ENCODE assay signal across 1 cellular context in the genomic region with DNA sequence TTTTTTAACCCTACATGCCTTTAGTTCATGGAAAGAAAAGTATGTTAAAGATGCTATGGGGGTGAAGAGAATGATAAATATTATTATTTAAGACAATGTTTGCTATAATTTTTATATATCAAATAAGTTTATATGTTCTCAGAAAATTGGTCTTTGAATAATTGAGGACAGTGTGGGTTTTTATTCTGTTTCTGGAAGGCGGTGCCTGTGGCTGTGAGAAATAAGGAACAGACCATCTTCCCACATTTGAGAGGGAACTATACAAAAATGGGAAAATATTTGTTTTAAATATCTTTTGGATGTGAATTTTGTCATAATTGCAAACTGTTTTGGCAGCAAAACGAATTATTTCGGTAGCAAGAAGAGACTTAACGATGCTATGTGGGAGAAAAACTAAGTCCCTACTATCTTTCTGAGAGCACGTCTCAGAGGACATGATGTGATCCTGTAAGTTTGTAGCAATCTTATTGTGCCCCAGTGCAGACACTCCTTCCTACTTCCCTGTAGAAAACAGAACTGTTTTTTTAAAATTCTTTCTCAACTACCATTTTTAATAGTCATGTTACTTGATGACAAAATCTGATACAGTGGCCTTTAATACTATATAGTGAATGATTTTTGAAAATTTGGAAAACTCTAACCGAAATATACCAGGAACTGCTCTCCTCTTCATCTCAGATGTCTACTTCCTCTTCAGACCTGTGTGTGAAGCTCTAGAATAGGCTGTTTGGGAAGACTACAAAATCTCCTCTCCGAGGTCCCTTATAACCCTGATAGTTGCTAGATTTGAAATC.
TF ChIP-seq lines count a peak whose summit lies in the region.

No MANE protein-coding gene starts in this region.

TF ChIP-seq in SK-N-SH treated with all-trans-retinoic acid at 6 μM for 48 hours, 23 proteins besides CTCF, POLR2A, EP300 and RAD21 (continued from another document):
- TF ChIP-seq, protein P1, sequence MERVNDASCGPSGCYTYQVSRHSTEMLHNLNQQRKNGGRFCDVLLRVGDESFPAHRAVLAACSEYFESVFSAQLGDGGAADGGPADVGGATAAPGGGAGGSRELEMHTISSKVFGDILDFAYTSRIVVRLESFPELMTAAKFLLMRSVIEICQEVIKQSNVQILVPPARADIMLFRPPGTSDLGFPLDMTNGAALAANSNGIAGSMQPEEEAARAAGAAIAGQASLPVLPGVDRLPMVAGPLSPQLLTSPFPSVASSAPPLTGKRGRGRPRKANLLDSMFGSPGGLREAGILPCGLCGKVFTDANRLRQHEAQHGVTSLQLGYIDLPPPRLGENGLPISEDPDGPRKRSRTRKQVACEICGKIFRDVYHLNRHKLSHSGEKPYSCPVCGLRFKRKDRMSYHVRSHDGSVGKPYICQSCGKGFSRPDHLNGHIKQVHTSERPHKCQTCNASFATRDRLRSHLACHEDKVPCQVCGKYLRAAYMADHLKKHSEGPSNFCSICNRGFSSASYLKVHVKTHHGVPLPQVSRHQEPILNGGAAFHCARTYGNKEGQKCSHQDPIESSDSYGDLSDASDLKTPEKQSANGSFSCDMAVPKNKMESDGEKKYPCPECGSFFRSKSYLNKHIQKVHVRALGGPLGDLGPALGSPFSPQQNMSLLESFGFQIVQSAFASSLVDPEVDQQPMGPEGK (CRISPR knock-in tag; IDR thresholded peaks at IDR 0.05; ENCODE audit: borderline replicate concordance), result no peak
- no peak for TF ChIP-seq TCF4 (CRISPR knock-in tag; IDR thresholded peaks at IDR 0.05; ENCODE audit: borderline replicate concordance)
- TF ChIP-seq ARNTL (CRISPR knock-in tag; IDR thresholded peaks at IDR 0.05; ENCODE audit: borderline replicate concordance, low read depth), result no peak
- no peak for TF ChIP-seq ZNF8 (CRISPR knock-in tag; IDR thresholded peaks at IDR 0.05)
- TF ChIP-seq ZFP30 (CRISPR knock-in tag; IDR thresholded peaks at IDR 0.05), result no peak
